12 cellular contexts compared by ENCODE assay signal in the genomic region with DNA sequence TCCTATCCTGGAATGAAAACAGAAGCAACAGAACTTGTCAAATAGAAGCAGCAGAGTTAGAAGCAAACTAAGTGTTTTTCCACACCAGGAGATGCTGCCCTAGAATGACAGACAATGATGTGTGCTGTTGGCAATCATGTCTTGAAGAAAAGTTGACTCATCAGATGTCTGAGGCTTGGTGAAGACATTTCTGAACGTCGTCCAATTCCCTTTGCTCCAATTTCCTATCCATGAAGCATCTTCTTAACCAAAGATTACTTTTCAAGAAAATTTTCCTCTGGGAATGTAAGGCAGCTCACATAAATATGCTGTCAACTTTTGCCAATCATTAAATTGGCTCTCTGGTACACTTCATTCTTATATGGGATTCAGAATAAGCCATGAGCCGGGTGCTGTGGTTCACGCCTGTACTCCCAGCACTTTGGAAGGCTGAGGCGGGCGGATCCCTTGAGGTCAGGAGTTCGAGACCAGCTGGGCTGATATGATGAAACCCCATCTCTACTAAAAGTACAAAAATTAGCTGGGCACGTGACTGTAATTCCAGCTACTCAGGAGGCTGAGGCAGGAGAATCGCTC. TPM values are rescaled to one million over a fixed set of nuclear protein-coding genes. Genes with fewer than 3 reads are reported as not detected.
DNase-seq lines count a peak whose midpoint lies in the region; ATAC-seq, FAIRE-seq and TF ChIP-seq lines count a peak whose summit lies in the region.
"Had no signal": no experiment of that assay in that cellular context is flagged by ENCODE, and none has a peak within 500 bp of the region (broad histone marks: within the 10 kb centered on the region; RNA-seq: fewer than 3 reads in every experiment).

No MANE protein-coding gene starts in this region.

- intact Hi-C loops in posterior vena cava (cut with DNase I): no loop called here

- no peak for TF ChIP-seq CTCF in fibroblast of mammary gland (conservative IDR thresholded peaks at IDR 0.05; ENCODE audit: control insufficient read depth, insufficient read depth, low read depth, low read length)

- FAIRE-seq in RCC 7860 (lab: Jason Lieb, UNC): peak; percentile 99

- ATAC-seq in GM19452 (IDR thresholded peaks at IDR 0.05; ENCODE audit: unreplicated experiment) (no peak), GM21390 (IDR thresholded peaks at IDR 0.05; ENCODE audit: unreplicated experiment) (no peak)

- DNase-seq in Caki2 (ENCODE audit: low read depth) (peak; percentile 90), RCC 7860 (ENCODE audit: low spot score) (peak; percentile 94), fibroblast of mammary gland (ENCODE audit: low read depth) (peak; percentile 99), posterior vena cava (ENCODE audit: low spot score) (peak; percentile 82), NCI-H345 treated with DMSO at 0.1 percent for 48 hours (lab: John Stamatoyannopoulos, UW; ENCODE audit: unreplicated experiment) (no peak)
- DNase-seq in activated naive CD4-positive, alpha-beta T cell treated with anti-CD3 and anti-CD28 coated beads, Interleukin-2, amount 50 U/mL, for 16 hours: no peak
- DNase-seq: activated T-cell treated with anti-CD3 and anti-CD28 coated beads, Interleukin-2, amount 50 U/mL, for 24 hours; DMS153; NCI-H1694 treated with DMSO at 0.1 percent for 48 hours; T-helper 1 cell had no signal

- no peak overlapping the region for H3K4me3 ChIP-seq in fibroblast of mammary gland (ENCODE audit: control insufficient read depth, low read depth, low read length)

- in situ Hi-C loops in Caki2 (cut with HindIII; ENCODE audit: low pct_unique_long_range_greater_than_20kb, low sequenced_read_pairs): no loop called here

RNA-seq across cellular contexts. Expression of a gene that starts 34.6 kb away (rescaled TPM):
- 77.0 and 98.7 TPM in 2 replicates for total RNA-seq in Caki2 (2014; rRNA removed; shearing (Covaris generic); ENCODE audit: low replicate concordance)
- total RNA-seq in posterior vena cava: 10 to 100 TPM; 37.4 to 42.0 TPM

Comparison
In these comparisons a context has a peak if more than half of its experiments do, and no peak if none do; other contexts are left out.
1. DNase-seq: peak in Caki2 (single experiment), RCC 7860 (single experiment), fibroblast of mammary gland (single experiment) and posterior vena cava (single experiment); none in activated naive CD4-positive, alpha-beta T cell treated with anti-CD3 and anti-CD28 coated beads, Interleukin-2, amount 50 U/mL, for 16 hours (single experiment) and NCI-H345 treated with DMSO at 0.1 percent for 48 hours (single experiment).